In genomic region chr6:141467041-141467440, GRCh38 we compare ENCODE assay signal across 17 cellular contexts.
"Had no signal": no experiment of that assay in that cellular context is flagged by ENCODE, and none has a peak within 500 bp of the region (broad histone marks: within the 10 kb centered on the region; RNA-seq: fewer than 3 reads in every experiment).

No MANE protein-coding gene starts in this region.

- H3K4me1 ChIP-seq: adrenal gland, foreskin keratinocyte, stomach, vagina had no signal

- H3K27me3 ChIP-seq: adrenal gland, foreskin keratinocyte, stomach, vagina had no signal

- H3K36me3 ChIP-seq: adrenal gland, stomach, vagina had no signal

- H3K27ac Mint-ChIP-seq: activated CD4-positive, alpha-beta T cell treated with anti-CD3 and anti-CD28 coated beads, Interleukin-2, amount 10 ng/mL, durations not matched to agents 7 days and 5 days; activated naive CD4-positive, alpha-beta T cell treated with anti-CD3 and anti-CD28 coated beads, Interleukin-2, amount 10 ng/mL, durations not matched to agents 7 days and 5 days; activated T-helper 17 cell treated with anti-CD3 and anti-CD28 coated beads, Interleukin-2, amount 50 U/mL, for 72 hours had no signal

- ATAC-seq: activated T-helper 17 cell treated with anti-CD3 and anti-CD28 coated beads, Interleukin-2, amount 50 U/mL, for 72 hours; foreskin keratinocyte; left lobe of liver had no signal

- H3K4me3 Mint-ChIP-seq: activated CD4-positive, alpha-beta T cell treated with anti-CD3 and anti-CD28 coated beads, Interleukin-2, amount 10 ng/mL, durations not matched to agents 7 days and 5 days; activated naive CD4-positive, alpha-beta T cell treated with anti-CD3 and anti-CD28 coated beads, Interleukin-2, amount 10 ng/mL, durations not matched to agents 7 days and 5 days; activated T-helper 17 cell treated with anti-CD3 and anti-CD28 coated beads, Interleukin-2, amount 50 U/mL, for 72 hours; neural crest cell had no signal

- H3K27me3 Mint-ChIP-seq: activated CD4-positive, alpha-beta T cell treated with anti-CD3 and anti-CD28 coated beads, Interleukin-2, amount 10 ng/mL, durations not matched to agents 7 days and 5 days; activated naive CD4-positive, alpha-beta T cell treated with anti-CD3 and anti-CD28 coated beads, Interleukin-2, amount 10 ng/mL, durations not matched to agents 7 days and 5 days; activated T-helper 17 cell treated with anti-CD3 and anti-CD28 coated beads, Interleukin-2, amount 50 U/mL, for 72 hours had no signal

- H3K9me3 Mint-ChIP-seq: activated T-helper 17 cell treated with anti-CD3 and anti-CD28 coated beads, Interleukin-2, amount 50 U/mL, for 72 hours had no signal

- H3K4me3 ChIP-seq: adrenal gland, coronary artery, stomach, vagina had no signal

- DNase-seq: activated CD4-positive, alpha-beta T cell treated with anti-CD3 and anti-CD28 coated beads, Interleukin-2, amount 10 ng/mL, durations not matched to agents 7 days and 5 days; activated CD4-positive, CD25-positive, alpha-beta regulatory T cell; activated naive CD4-positive, alpha-beta T cell treated with anti-CD3 and anti-CD28 coated beads, Interleukin-2, amount 10 ng/mL, durations not matched to agents 7 days and 5 days; activated T-cell treated with anti-CD3 and anti-CD28 coated beads for 4 hours; adrenal gland; central memory CD4-positive, alpha-beta T cell; effector CD4-positive, alpha-beta T cell; foreskin keratinocyte; head of caudate nucleus; posterior cingulate gyrus; small intestine; stomach had no signal

- H3K27ac ChIP-seq: adrenal gland, foreskin keratinocyte, stomach, vagina had no signal

- H3K9me3 ChIP-seq: adrenal gland, stomach, vagina had no signal
